Comparison of ENCODE assay signal across 27 cellular contexts in the genomic region with DNA sequence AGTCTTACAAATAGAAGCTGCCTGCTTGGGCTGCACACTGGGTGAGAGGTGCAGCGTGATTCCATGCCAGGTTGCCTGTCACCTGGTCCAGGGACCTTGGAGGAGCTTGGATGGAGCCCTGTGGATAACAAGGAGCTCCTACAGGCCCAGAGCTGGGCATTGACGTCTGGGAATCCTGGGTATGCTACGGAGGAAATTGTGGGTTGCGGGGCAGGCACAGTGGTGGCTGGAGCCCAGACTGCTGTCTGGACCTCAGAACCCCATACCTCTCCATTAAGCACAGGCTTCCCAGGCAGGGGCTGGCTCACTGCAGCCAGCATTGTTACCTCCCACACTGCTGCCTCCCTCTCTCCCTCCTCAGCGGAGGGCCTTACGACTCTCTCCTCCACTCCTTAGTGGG.
DNase-seq lines count a peak whose midpoint lies in the region; ATAC-seq, FAIRE-seq and TF ChIP-seq lines count a peak whose summit lies in the region.
"Had no signal": no experiment of that assay in that cellular context is flagged by ENCODE, and none has a peak within 500 bp of the region (broad histone marks: within the 10 kb centered on the region; RNA-seq: fewer than 3 reads in every experiment).

No MANE protein-coding gene starts in this region.

- H3K4me3 Mint-ChIP-seq in astrocyte (ENCODE audit: unreplicated experiment) (peak overlapping the region; percentile 3), mesothelial cell of epicardium (no peak overlapping the region)
- H3K4me3 Mint-ChIP-seq: activated naive CD4-positive, alpha-beta T cell treated with anti-CD3 and anti-CD28 coated beads for 36 hours; CD4-positive, alpha-beta memory T cell; dendritic cell treated with granulocyte-macrophage colony-stimulating factor and Interleukin-4, amounts not matched to agents 40 ng/mL and 50 ng/mL, for 4 days; stimulated activated naive CD8-positive, alpha-beta T cell treated with anti-CD3 and anti-CD28 coated beads, Interleukin-15, Interleukin-2, amounts not matched to agents 100 ng/mL and 50 ng/mL, for 24 hours; WTC11 had no signal

- H3K4me2 ChIP-seq in astrocyte (ENCODE audit: low read length) = no peak overlapping the region

- H3K27ac Mint-ChIP-seq in astrocyte (ENCODE audit: unreplicated experiment) (no peak overlapping the region), mesothelial cell of epicardium (peak overlapping the region; percentile 87)
- H3K27ac Mint-ChIP-seq: activated naive CD4-positive, alpha-beta T cell treated with anti-CD3 and anti-CD28 coated beads for 36 hours; CD4-positive, alpha-beta memory T cell; dendritic cell treated with granulocyte-macrophage colony-stimulating factor and Interleukin-4, amounts not matched to agents 40 ng/mL and 50 ng/mL, for 4 days; stimulated activated naive CD8-positive, alpha-beta T cell treated with anti-CD3 and anti-CD28 coated beads, Interleukin-15, Interleukin-2, amounts not matched to agents 100 ng/mL and 50 ng/mL, for 24 hours; WTC11 had no signal

- H2AFZ ChIP-seq in astrocyte (ENCODE audit: low read depth, low read length) = no peak overlapping the region

- no peak overlapping the region for H3K4me3 ChIP-seq in astrocyte (ENCODE audit: insufficient read depth, low read depth, low read length)
- H3K4me3 ChIP-seq in spleen = no peak overlapping the region
- no peak overlapping the region for H3K4me3 ChIP-seq in lower lobe of right lung
- H3K4me3 ChIP-seq: MG63, right atrium auricular region, tibial nerve had no signal

- no peak for ATAC-seq in lower lobe of right lung
- ATAC-seq: WTC11 had no signal

- 65 to 90% (median 67%) methylated on average over 3 to 6 of the region's 6 CpGs for WGBS in spleen, 5 donors

- H3K9me3 Mint-ChIP-seq in astrocyte (ENCODE audit: unreplicated experiment) (peaks cover 1% of the 10 kb centered on the region), mesothelial cell of epicardium (peaks cover 16% of the 10 kb centered on the region)
- H3K9me3 Mint-ChIP-seq: activated naive CD4-positive, alpha-beta T cell treated with anti-CD3 and anti-CD28 coated beads for 36 hours; dendritic cell treated with granulocyte-macrophage colony-stimulating factor and Interleukin-4, amounts not matched to agents 40 ng/mL and 50 ng/mL, for 4 days; stimulated activated naive CD8-positive, alpha-beta T cell treated with anti-CD3 and anti-CD28 coated beads, Interleukin-15, Interleukin-2, amounts not matched to agents 100 ng/mL and 50 ng/mL, for 24 hours had no signal

- no peak for TF ChIP-seq POLR2A in spleen (IDR thresholded peaks at IDR 0.05)

- intact Hi-C loops in spleen (cut with DNase I; ENCODE audit: low total_unique reads) = no loop called here
- intact Hi-C loops in lower lobe of right lung (cut with DNase I) = no loop called here

- H3K36me3 Mint-ChIP-seq in astrocyte (ENCODE audit: low read depth, unreplicated experiment) (peaks cover 2% of the 10 kb centered on the region), mesothelial cell of epicardium (peaks cover 9% of the 10 kb centered on the region)
- H3K36me3 Mint-ChIP-seq: CD4-positive, alpha-beta memory T cell had no signal

- H3K36me3 ChIP-seq in astrocyte (ENCODE audit: insufficient read depth, low read length) (no peaks in the 10 kb centered on the region), spleen (no peaks in the 10 kb centered on the region), lower lobe of right lung (no peaks in the 10 kb centered on the region)
- H3K36me3 ChIP-seq: MG63, right atrium auricular region, tibial nerve had no signal

- DNase-seq in NCI-H82 (lab: John Stamatoyannopoulos, UW) (peak; percentile 82), NCI-H82 treated with DMSO at 0.1 percent for 48 hours (lab: John Stamatoyannopoulos, UW; ENCODE audit: unreplicated experiment) (no peak), astrocyte (ENCODE audit: low read depth) (no peak), mesothelial cell of epicardium (ENCODE audit: low spot score in 2 of 2, unreplicated experiment in 2 of 2) (peak in 1 of 2 experiments; percentile 38), spleen (peak; percentile 63), lower lobe of right lung (no peak), SKM-1 treated with dmso at 0.1 percent for 144 hours (lab: John Stamatoyannopoulos, UW; ENCODE audit: unreplicated experiment) (no peak), DMS79 treated with DMSO at 0.1 percent for 48 hours (lab: John Stamatoyannopoulos, UW) (no peak)
- DNase-seq: activated CD4-positive, alpha-beta T cell treated with anti-CD3 and anti-CD28 coated beads, Interleukin-2, amount 50 U/mL, for 1 hour; activated naive CD4-positive, alpha-beta T cell treated with anti-CD3 and anti-CD28 coated beads for 36 hours; amniotic stem cell; CD4-positive, alpha-beta memory T cell; DMS153; MG63; NCI-H1417; NCI-H2081 treated with DMSO at 0.1 percent for 48 hours; NCI-H774; Right ventricle myocardium superior; stimulated activated CD4-positive, alpha-beta T cell treated with anti-CD3 and anti-CD28 coated beads, Interleukin-12 subunit alpha, Interleukin-12 subunit beta, amount 100 ng/mL, for 4 hours; SW 1271; T1000 had no signal

- H3K4me1 Mint-ChIP-seq in astrocyte (ENCODE audit: low read depth, unreplicated experiment) (peaks cover 4% of the 10 kb centered on the region), mesothelial cell of epicardium (peaks cover 26% of the 10 kb centered on the region)
- H3K4me1 Mint-ChIP-seq: CD4-positive, alpha-beta memory T cell had no signal

- H3K27me3 Mint-ChIP-seq in astrocyte (ENCODE audit: low read depth, unreplicated experiment) (peaks cover 20% of the 10 kb centered on the region), mesothelial cell of epicardium (ENCODE audit: low read depth) (no peaks in the 10 kb centered on the region)

- no peak for FAIRE-seq in astrocyte (lab: Jason Lieb, UNC)

- H4K20me1 ChIP-seq in astrocyte (ENCODE audit: insufficient read depth, low read length) = no peaks in the 10 kb centered on the region

- H3K79me2 ChIP-seq in astrocyte (ENCODE audit: insufficient read depth, low read length) = no peaks in the 10 kb centered on the region

- H3K27ac ChIP-seq in astrocyte (ENCODE audit: low read depth, low read length) = no peak overlapping the region
- H3K27ac ChIP-seq in spleen = no peak overlapping the region
- no peak overlapping the region for H3K27ac ChIP-seq in lower lobe of right lung
- H3K27ac ChIP-seq: 22Rv1, right atrium auricular region, tibial nerve had no signal

- no peaks in the 10 kb centered on the region for H3K9me3 ChIP-seq in astrocyte (ENCODE audit: insufficient read depth, low read depth, low read length)
- no peaks in the 10 kb centered on the region for H3K9me3 ChIP-seq in spleen
- no peaks in the 10 kb centered on the region for H3K9me3 ChIP-seq in lower lobe of right lung
- H3K9me3 ChIP-seq: right atrium auricular region, tibial nerve had no signal

- TF ChIP-seq CTCF in astrocyte (IDR thresholded peaks at IDR 0.05; ENCODE audit: insufficient read depth, low read depth, low read length) (no peak), mesothelial cell of epicardium (IDR thresholded peaks at IDR 0.05; ENCODE audit: unreplicated experiment) (no peak), spleen (IDR thresholded peaks at IDR 0.05 in 8 of 11, conservative IDR thresholded peaks at IDR 0.05 in 3 of 11) (no peak), lower lobe of right lung (IDR thresholded peaks at IDR 0.05) (no peak)

- H3K9ac ChIP-seq in astrocyte (ENCODE audit: low read length) = no peak overlapping the region

- H3K27me3 ChIP-seq in astrocyte (ENCODE audit: insufficient read depth, low read length) (peaks cover 5% of the 10 kb centered on the region), spleen (replicated peaks in 1 of 7) (peaks cover 0 to under 1% (median 0%) of the 10 kb centered on the region in 7 donors), lower lobe of right lung (ENCODE audit: low read depth) (no peaks in the 10 kb centered on the region)
- H3K27me3 ChIP-seq: MG63, right atrium auricular region, tibial nerve had no signal

- H3K4me1 ChIP-seq in astrocyte (ENCODE audit: insufficient read depth, low read length) = no peaks in the 10 kb centered on the region
- H3K4me1 ChIP-seq in spleen = no peaks in the 10 kb centered on the region
- no peaks in the 10 kb centered on the region for H3K4me1 ChIP-seq in lower lobe of right lung
- H3K4me1 ChIP-seq: right atrium auricular region had no signal

Comparison
In these comparisons a context has a peak if more than half of its experiments do, and no peak if none do; other contexts are left out.
1. DNase-seq: peak in NCI-H82 (single experiment) and spleen (single experiment); none in NCI-H82 treated with DMSO at 0.1 percent for 48 hours (single experiment), astrocyte (single experiment), lower lobe of right lung (single experiment), SKM-1 treated with dmso at 0.1 percent for 144 hours (single experiment) and DMS79 treated with DMSO at 0.1 percent for 48 hours (single experiment).